In genomic region chr22:37633693-37634504, GRCh38 we compare ENCODE assay signal across 8 cellular contexts. TPM values are rescaled to one million over a fixed set of nuclear protein-coding genes. Genes with fewer than 3 reads are reported as not detected.
DNase-seq lines count a peak whose midpoint lies in the region; ATAC-seq and TF ChIP-seq lines count a peak whose summit lies in the region.

No MANE protein-coding gene starts in this region.

- peak overlapping the region; percentile 8 for H3K4ac ChIP-seq in trophoblast cell (ENCODE audit: low read depth, low read length)

- DNase-seq in AG09309 (ENCODE audit: low read depth) (peak; percentile 23), OCI-M1 (lab: John Stamatoyannopoulos, UW) (peak; percentile 96), heart right ventricle (peak; percentile 88 to 90), trophoblast cell (peak; percentile 51 to 54), NCI-H2196 treated with DMSO at 0.1 percent for 48 hours (lab: John Stamatoyannopoulos, UW; ENCODE audit: unreplicated experiment) (no peak)
- peak; percentile 79 for DNase-seq in activated naive CD8-positive, alpha-beta T cell treated with anti-CD3 and anti-CD28 coated beads, Interleukin-2, amount 10 ng/mL, durations not matched to agents 7 days and 5 days

- WGBS in heart right ventricle, 2 donors, result 3 to 5% methylated on average over 24 of the region's 24 CpGs
- no CpG with 5 or more reads among the region's 24 CpGs for WGBS in trophoblast cell (ENCODE audit: extremely low coverage, insufficient coverage, insufficient read length)

- peak overlapping the region; percentile 59 for H4K8ac ChIP-seq in trophoblast cell (ENCODE audit: low read depth, low read length)

- POLR2A ChIA-PET in activated naive CD8-positive, alpha-beta T cell treated with anti-CD3 and anti-CD28 coated beads, Interleukin-2, amount 10 ng/mL, durations not matched to agents 7 days and 5 days (lab: Charles Lee), result interaction anchor here (0.8 to 4.3 kb wide), 10 partner anchors 9 to 391 kb away, joined by 3 to 51 read pairs (median 4); partner anchors contain the start of genes GGA1 and PDXP

- peak; percentile 31 for TF ChIP-seq CTCF in AG09309 (IDR thresholded peaks at IDR 0.05; ENCODE audit: control insufficient read depth, insufficient read depth, low read depth, low read length, missing control alignments)
- peak in 5 of 9 donors; percentile 35 to 57 (median 40) for TF ChIP-seq CTCF in heart right ventricle (IDR thresholded peaks at IDR 0.05)

- H2BK5ac ChIP-seq in trophoblast cell (ENCODE audit: low read depth, low read length, poor library complexity), result peak overlapping the region; percentile 10

- H3K36me3 Mint-ChIP-seq in activated naive CD8-positive, alpha-beta T cell treated with anti-CD3 and anti-CD28 coated beads, Interleukin-2, amount 10 ng/mL, durations not matched to agents 7 days and 5 days, result peaks cover 7% of the 10 kb centered on the region

- H2AFZ ChIP-seq in trophoblast cell (ENCODE audit: insufficient read depth, low read length, poor library complexity), result peak overlapping the region; percentile 46

- no peaks in the 10 kb centered on the region for H3K27me3 ChIP-seq in heart right ventricle
- H3K27me3 ChIP-seq in trophoblast cell (ENCODE audit: insufficient read depth, low read length), result no peaks in the 10 kb centered on the region

- H3K4me3 Mint-ChIP-seq in activated naive CD8-positive, alpha-beta T cell treated with anti-CD3 and anti-CD28 coated beads, Interleukin-2, amount 10 ng/mL, durations not matched to agents 7 days and 5 days, result peak overlapping the region; percentile 82

- intact Hi-C loops in heart right ventricle (cut with DNase I), result no loop called here

- H3K79me2 ChIP-seq in trophoblast cell (ENCODE audit: control insufficient read depth, insufficient read depth, low read length, poor library complexity), result no peaks in the 10 kb centered on the region

- H4K12ac ChIP-seq in trophoblast cell (ENCODE audit: low read depth, low read length), result peak overlapping the region; percentile 17

- peak overlapping the region; percentile 12 for H2BK12ac ChIP-seq in trophoblast cell (ENCODE audit: low read length)

- H3K9me3 Mint-ChIP-seq in activated naive CD8-positive, alpha-beta T cell treated with anti-CD3 and anti-CD28 coated beads, Interleukin-2, amount 10 ng/mL, durations not matched to agents 7 days and 5 days, result no peaks in the 10 kb centered on the region

- peak overlapping the region; percentile 99 for H3K27ac Mint-ChIP-seq in activated naive CD8-positive, alpha-beta T cell treated with anti-CD3 and anti-CD28 coated beads, Interleukin-2, amount 10 ng/mL, durations not matched to agents 7 days and 5 days

- peak overlapping the region; percentile 16 to 96 (median 86) for H3K27ac ChIP-seq in heart right ventricle
- peak overlapping the region; percentile 49 for H3K27ac ChIP-seq in trophoblast cell (ENCODE audit: low read depth, low read length)

- peak overlapping the region; percentile 54 for H3K14ac ChIP-seq in trophoblast cell (ENCODE audit: low read length)

- H3K27me3 Mint-ChIP-seq in activated naive CD8-positive, alpha-beta T cell treated with anti-CD3 and anti-CD28 coated beads, Interleukin-2, amount 10 ng/mL, durations not matched to agents 7 days and 5 days, result no peaks in the 10 kb centered on the region

- no peak overlapping the region for H3K9ac ChIP-seq in trophoblast cell (ENCODE audit: low read length)

- peak overlapping the region; percentile 65 for H4K91ac ChIP-seq in trophoblast cell (ENCODE audit: low read depth, low read length)

- peaks cover 7% of the 10 kb centered on the region for H3K79me1 ChIP-seq in trophoblast cell (ENCODE audit: low read length)

- H3K4me3 ChIP-seq in AG09309 (ENCODE audit: control insufficient read depth, low read depth, low read length) (no peak overlapping the region), heart right ventricle (peak overlapping the region in 8 of 10 donors; percentile 0 to 32 (median 27)), trophoblast cell (ENCODE audit: low read depth, low read length) (no peak overlapping the region)

- H3K9me3 ChIP-seq in heart right ventricle (no peaks in the 10 kb centered on the region), trophoblast cell (ENCODE audit: insufficient read depth, low read depth, low read length) (peaks cover 2% of the 10 kb centered on the region)

- no peak overlapping the region for H3K23ac ChIP-seq in trophoblast cell (ENCODE audit: low read length)

- H3K18ac ChIP-seq in trophoblast cell (ENCODE audit: low read length), result peak overlapping the region; percentile 43

- peaks cover 0 to 40% (median 7%) of the 10 kb centered on the region in 9 donors for H3K36me3 ChIP-seq in heart right ventricle
- H3K36me3 ChIP-seq in trophoblast cell (ENCODE audit: control insufficient read depth in 1 of 2, insufficient read depth in 2 of 2, low read length in 2 of 2), result peaks cover 28 to 37% of the 10 kb centered on the region in 2 experiments

- H2BK120ac ChIP-seq in trophoblast cell (ENCODE audit: insufficient read depth, low read length, poor library complexity), result peak overlapping the region; percentile 10

- ATAC-seq in GM18870 (IDR thresholded peaks at IDR 0.05; ENCODE audit: unreplicated experiment) (peak; percentile 25), HG03045 (IDR thresholded peaks at IDR 0.05; ENCODE audit: unreplicated experiment) (peak; percentile 48), heart right ventricle (peak; percentile 84 to 89 (median 86))
- peak; percentile 62 for ATAC-seq in activated naive CD8-positive, alpha-beta T cell treated with anti-CD3 and anti-CD28 coated beads, Interleukin-2, amount 10 ng/mL, durations not matched to agents 7 days and 5 days (ENCODE audit: low read depth)

- peaks cover 68% of the 10 kb centered on the region for H3K4me1 Mint-ChIP-seq in activated naive CD8-positive, alpha-beta T cell treated with anti-CD3 and anti-CD28 coated beads, Interleukin-2, amount 10 ng/mL, durations not matched to agents 7 days and 5 days

- H2AK5ac ChIP-seq in trophoblast cell (ENCODE audit: low read length), result peak overlapping the region; percentile 9

- peaks cover 16 to 74% (median 45%) of the 10 kb centered on the region in 9 donors for H3K4me1 ChIP-seq in heart right ventricle
- H3K4me1 ChIP-seq in trophoblast cell (ENCODE audit: control insufficient read depth in 1 of 2, insufficient read depth in 2 of 2, low read length in 2 of 2), result peaks cover 19 to 24% of the 10 kb centered on the region in 2 experiments

- peak overlapping the region; percentile 2 for H3K4me2 ChIP-seq in trophoblast cell (ENCODE audit: low read length)

RNA-seq across cellular contexts. Expression of gene SH3BP1, which starts 5.6 kb away (rescaled TPM):
- total RNA-seq in activated naive CD8-positive, alpha-beta T cell treated with anti-CD3 and anti-CD28 coated beads, Interleukin-2, amount 10 ng/mL, durations not matched to agents 7 days and 5 days, result 100 to 1,000 TPM; 157 to 169 TPM
- 1 to 10 TPM in 8 of 10 donors, under 1 TPM in 2; 0.50 to 9.3 (median 2.7) TPM for total RNA-seq in heart right ventricle
- polyA plus RNA-seq in heart right ventricle, result 1 to 10 TPM; 1.4 to 1.5 TPM
- polyA plus RNA-seq in trophoblast cell (2013), result 34.1 and 35.7 TPM in 2 replicates

RNA-seq across cellular contexts. Expression of gene PDXP, which starts 24.6 kb away (rescaled TPM):
- 10 to 100 TPM; 16.4 to 16.6 TPM for total RNA-seq in activated naive CD8-positive, alpha-beta T cell treated with anti-CD3 and anti-CD28 coated beads, Interleukin-2, amount 10 ng/mL, durations not matched to agents 7 days and 5 days
- total RNA-seq in heart right ventricle, result 10 to 100 TPM; 16.6 to 29.9 (median 21.2) TPM
- polyA plus RNA-seq in heart right ventricle, result 10 to 100 TPM in 1 of 2 donors, 1 to 10 TPM in 1; 5.3 to 26.9 TPM
- 5.5 and 5.8 TPM in 2 replicates for polyA plus RNA-seq in trophoblast cell (2013)

RNA-seq across cellular contexts. Expression of gene GGA1, which starts 25.3 kb away (rescaled TPM):
- total RNA-seq in activated naive CD8-positive, alpha-beta T cell treated with anti-CD3 and anti-CD28 coated beads, Interleukin-2, amount 10 ng/mL, durations not matched to agents 7 days and 5 days, result 10 to 100 TPM; 75.3 to 79.5 TPM
- 10 to 100 TPM; 22.9 to 32.6 (median 25.4) TPM for total RNA-seq in heart right ventricle
- polyA plus RNA-seq in heart right ventricle, result 10 to 100 TPM; 31.0 to 39.7 TPM
- 31.8 and 32.0 TPM in 2 replicates for polyA plus RNA-seq in trophoblast cell (2013)

RNA-seq across cellular contexts. Expression of gene LGALS1, which starts 41.5 kb away (rescaled TPM):
- 1,000 to 10,000 TPM; 1,082 to 1,187 TPM for total RNA-seq in activated naive CD8-positive, alpha-beta T cell treated with anti-CD3 and anti-CD28 coated beads, Interleukin-2, amount 10 ng/mL, durations not matched to agents 7 days and 5 days
- 1,000 to 10,000 TPM in 2 of 10 donors, 100 to 1,000 TPM in 8; 651 to 1,550 (median 786) TPM for total RNA-seq in heart right ventricle
- polyA plus RNA-seq in heart right ventricle, result 1,000 to 10,000 TPM; 1,777 to 4,200 TPM
- polyA plus RNA-seq in trophoblast cell (2013), result 6.6 and 7.0 TPM in 2 replicates

RNA-seq across cellular contexts. Expression of gene NOL12, which starts 52.2 kb away (rescaled TPM):
- 10 to 100 TPM; 42.8 to 50.4 TPM for total RNA-seq in activated naive CD8-positive, alpha-beta T cell treated with anti-CD3 and anti-CD28 coated beads, Interleukin-2, amount 10 ng/mL, durations not matched to agents 7 days and 5 days
- total RNA-seq in heart right ventricle, result 10 to 100 TPM; 10.8 to 16.8 (median 12.7) TPM
- 10 to 100 TPM; 19.6 to 35.3 TPM for polyA plus RNA-seq in heart right ventricle
- 17.0 and 18.8 TPM in 2 replicates for polyA plus RNA-seq in trophoblast cell (2013)

Comparison
In these comparisons a context has a peak if more than half of its experiments do, and no peak if none do; other contexts are left out.
1. H3K4me3 ChIP-seq: peak in heart right ventricle (8 of 10); none in AG09309 (single experiment) and trophoblast cell (single experiment).
2. ATAC-seq: peak in every context shown above with its lines; median percentile 86 in heart right ventricle; 62 in activated naive CD8-positive, alpha-beta T cell treated with anti-CD3 and anti-CD28 coated beads, Interleukin-2, amount 10 ng/mL, durations not matched to agents 7 days and 5 days; 48 in HG03045; 25 in GM18870.
3. RNA of gene SH3BP1, which starts 5.6 kb away (total RNA-seq): 157 to 169 TPM in activated naive CD8-positive, alpha-beta T cell treated with anti-CD3 and anti-CD28 coated beads, Interleukin-2, amount 10 ng/mL, durations not matched to agents 7 days and 5 days; 0.50 to 9.3 TPM in heart right ventricle; every median in the first group is over 10 times any median in the second.